15 cellular contexts compared by ENCODE assay signal in genomic region chr14:45990252-45990651, GRCh38.
A peak's percentile ranks its signal among the peaks of the same experiment; 100 is the strongest.
DNase-seq lines count a peak whose midpoint lies in the region; ATAC-seq, FAIRE-seq and TF ChIP-seq lines count a peak whose summit lies in the region.
"Had no signal": no experiment of that assay in that cellular context is flagged by ENCODE, and none has a peak within 500 bp of the region (broad histone marks: within the 10 kb centered on the region; RNA-seq: fewer than 3 reads in every experiment).

No MANE protein-coding gene starts in this region.

- H3K27ac ChIP-seq in neural progenitor cell (no peak overlapping the region), gastrocnemius medialis (no peak overlapping the region)
- H3K27ac ChIP-seq: A549, body of pancreas had no signal

- H4K20me1 ChIP-seq in Loucy (ENCODE audit: insufficient read depth, low read length, poor library complexity, severe bottlenecking) (no peaks in the 10 kb centered on the region), neural progenitor cell (ENCODE audit: low read depth) (no peaks in the 10 kb centered on the region)

- no peak overlapping the region for H2AFZ ChIP-seq in Loucy (ENCODE audit: low read length)
- H2AFZ ChIP-seq in neural progenitor cell (replicated peaks): no peak overlapping the region

- H3K4me2 ChIP-seq in Loucy (ENCODE audit: low read depth, low read length, poor library complexity, severe bottlenecking) (no peak overlapping the region), neural progenitor cell (no peak overlapping the region)
- H3K4me2 ChIP-seq: A549 had no signal

- FAIRE-seq in bronchial epithelial cell (lab: Jason Lieb, UNC): no peak
- FAIRE-seq: A549, endothelial cell of umbilical vein, H54 had no signal

- H3K79me2 ChIP-seq in Loucy (ENCODE audit: insufficient read depth, low read length) (no peaks in the 10 kb centered on the region), neural progenitor cell (ENCODE audit: low read depth) (no peaks in the 10 kb centered on the region)

- intact Hi-C loops in gastrocnemius medialis (cut with DNase I; ENCODE audit: low total_unique reads): no loop called here

- H3K36me3 Mint-ChIP-seq in neural progenitor cell (no peaks in the 10 kb centered on the region), immature natural killer cell (no peaks in the 10 kb centered on the region)

- H3K9me3 Mint-ChIP-seq in neural progenitor cell (no peaks in the 10 kb centered on the region), immature natural killer cell (peaks cover 9 to 41% (median 20%) of the 10 kb centered on the region in 6 donors)

- H3K4me1 Mint-ChIP-seq in neural progenitor cell (no peaks in the 10 kb centered on the region), immature natural killer cell (no peaks in the 10 kb centered on the region)

- H3K27me3 Mint-ChIP-seq in neural progenitor cell (ENCODE audit: insufficient read depth, low read depth): no peaks in the 10 kb centered on the region
- H3K27me3 Mint-ChIP-seq in immature natural killer cell (ENCODE audit: low read depth in 3 of 3): no peaks in the 10 kb centered on the region

- no peak overlapping the region for H3K27ac Mint-ChIP-seq in neural progenitor cell
- no peak overlapping the region for H3K27ac Mint-ChIP-seq in immature natural killer cell

- H3F3A ChIP-seq in Loucy (ENCODE audit: low read depth) (no peaks in the 10 kb centered on the region), neural progenitor cell (ENCODE audit: low read depth) (no peaks in the 10 kb centered on the region)

- H3K9me2 ChIP-seq in Loucy (replicated peaks; ENCODE audit: low read depth, low read length): no peaks in the 10 kb centered on the region

- DNase-seq in NCI-H1694 treated with DMSO at 0.1 percent for 48 hours (lab: John Stamatoyannopoulos, UW) (peak; percentile 5), NCI-H1694 (lab: John Stamatoyannopoulos, UW) (no peak), bronchial epithelial cell (ENCODE audit: low read depth) (peak; percentile 4), neural progenitor cell (ENCODE audit: low spot score) (no peak), immature natural killer cell (no peak), gastrocnemius medialis (no peak)
- DNase-seq in stimulated activated naive CD8-positive, alpha-beta T cell treated with anti-CD3 and anti-CD28 coated beads, Interleukin-15, Interleukin-2, amounts not matched to agents 100 U/mL and 50 U/mL, for 24 hours: no peak
- DNase-seq: body of pancreas, DMS153, NCI-H510A, occipital lobe had no signal

- in situ Hi-C loops in gastrocnemius medialis (cut with MboI; ENCODE audit: low sequenced_read_pairs in 4 of 4): no loop called here

- H3K9me3 ChIP-seq in Loucy (ENCODE audit: insufficient read depth, low read depth, low read length): no peaks in the 10 kb centered on the region
- no peaks in the 10 kb centered on the region for H3K9me3 ChIP-seq in neural progenitor cell (ENCODE audit: low read depth)
- peaks cover 0 to 3% (median 0%) of the 10 kb centered on the region in 3 donors for H3K9me3 ChIP-seq in gastrocnemius medialis
- H3K9me3 ChIP-seq: A549, body of pancreas had no signal

- H3K4me3 ChIP-seq in Loucy (ENCODE audit: low read length, poor library complexity, severe bottlenecking) (no peak overlapping the region), bronchial epithelial cell (ENCODE audit: low read depth, low read length) (no peak overlapping the region), neural progenitor cell (no peak overlapping the region), gastrocnemius medialis (no peak overlapping the region)
- H3K4me3 ChIP-seq: A549, body of pancreas had no signal

- no peak for TF ChIP-seq POLR2A in gastrocnemius medialis (IDR thresholded peaks at IDR 0.05)

- no peak for ATAC-seq in stimulated activated naive CD8-positive, alpha-beta T cell treated with anti-CD3 and anti-CD28 coated beads, Interleukin-15, Interleukin-2, amounts not matched to agents 100 U/mL and 50 U/mL, for 24 hours
- no peak for ATAC-seq in gastrocnemius medialis
- ATAC-seq: A549, body of pancreas had no signal

- no peaks in the 10 kb centered on the region for H3K4me1 ChIP-seq in Loucy (ENCODE audit: insufficient read depth, low read length, poor library complexity, severe bottlenecking)
- no peaks in the 10 kb centered on the region for H3K4me1 ChIP-seq in neural progenitor cell
- H3K4me1 ChIP-seq in gastrocnemius medialis: no peaks in the 10 kb centered on the region
- H3K4me1 ChIP-seq: A549, body of pancreas had no signal

- H3K9ac ChIP-seq in Loucy (ENCODE audit: low read depth, low read length, poor library complexity, severe bottlenecking) (no peak overlapping the region), neural progenitor cell (no peak overlapping the region)

- H3K27me3 ChIP-seq in Loucy (ENCODE audit: insufficient read depth, low read length, poor library complexity, severe bottlenecking) (no peaks in the 10 kb centered on the region), bronchial epithelial cell (ENCODE audit: control insufficient read depth, insufficient read depth, low read length) (no peaks in the 10 kb centered on the region), neural progenitor cell (no peaks in the 10 kb centered on the region), gastrocnemius medialis (no peaks in the 10 kb centered on the region)
- H3K27me3 ChIP-seq: body of pancreas had no signal

- peak; percentile 42; the same call in 1 of the 2 replicates for TF ChIP-seq CTCF in Loucy (conservative IDR thresholded peaks at IDR 0.05; ENCODE audit: low read length)
- TF ChIP-seq CTCF in bronchial epithelial cell (IDR thresholded peaks at IDR 0.05; ENCODE audit: insufficient read depth, low read length, severe bottlenecking): peak; percentile 27
- peak; percentile 38 for TF ChIP-seq CTCF in neural progenitor cell (IDR thresholded peaks at IDR 0.05)
- TF ChIP-seq CTCF in gastrocnemius medialis (IDR thresholded peaks at IDR 0.05 in 4 of 5, conservative IDR thresholded peaks at IDR 0.05 in 1 of 5): peak in 1 of 5 experiments; percentile 18

- H3K36me3 ChIP-seq in Loucy (ENCODE audit: insufficient read depth, low read length): no peaks in the 10 kb centered on the region
- no peaks in the 10 kb centered on the region for H3K36me3 ChIP-seq in bronchial epithelial cell (ENCODE audit: control insufficient read depth, insufficient read depth, low read length)
- H3K36me3 ChIP-seq in neural progenitor cell: no peaks in the 10 kb centered on the region
- H3K36me3 ChIP-seq in gastrocnemius medialis: no peaks in the 10 kb centered on the region

- H3K4me3 Mint-ChIP-seq in neural progenitor cell: no peak overlapping the region
- no peak overlapping the region for H3K4me3 Mint-ChIP-seq in immature natural killer cell

Comparison
In these comparisons a context has a peak if more than half of its experiments do, and no peak if none do; other contexts are left out.
1. DNase-seq: peak in NCI-H1694 treated with DMSO at 0.1 percent for 48 hours (single experiment) and bronchial epithelial cell (single experiment); none in NCI-H1694 (single experiment), neural progenitor cell (single experiment), stimulated activated naive CD8-positive, alpha-beta T cell treated with anti-CD3 and anti-CD28 coated beads, Interleukin-15, Interleukin-2, amounts not matched to agents 100 U/mL and 50 U/mL, for 24 hours (single experiment), immature natural killer cell (0 of 3) and gastrocnemius medialis (0 of 2).